In genomic region chr2:171347158-171347557, GRCh38 we compare ENCODE assay signal across 8 cellular contexts.
DNase-seq lines count a peak whose midpoint lies in the region; ATAC-seq and TF ChIP-seq lines count a peak whose summit lies in the region.

No MANE protein-coding gene starts in this region.

- in situ Hi-C loops in KBM-7 (cut with MboI; ENCODE audit: low pct_unique_long_range_greater_than_20kb, low sequenced_read_pairs) (no loop called here), transverse colon (cut with MboI; ENCODE audit: low pct_ligation_motif_present in 1 of 4, low pct_unique_long_range_greater_than_20kb in 1 of 4, low sequenced_read_pairs in 3 of 4) (no loop called here)

- no peak for DNase-seq in activated naive CD4-positive, alpha-beta T cell treated with anti-CD3 and anti-CD28 coated beads, Interleukin-2, amount 50 U/mL, for 72 hours (ENCODE audit: low spot score in 2 of 2)
- DNase-seq in activated naive CD4-positive, alpha-beta T cell treated with anti-CD3 and anti-CD28 coated beads, Interleukin-2, amount 10 ng/mL, durations not matched to agents 7 days and 5 days: no peak
- peak; percentile 20 for DNase-seq in KBM-7
- peak in 1 of 2 donors; percentile 58 for DNase-seq in fibroblast of lung (ENCODE audit: low read depth in 2 of 2)
- DNase-seq in transverse colon: no peak
- DNase-seq in WERI-Rb-1: no peak
- no peak for DNase-seq in stimulated activated CD4-positive, alpha-beta T cell treated with anti-CD3 and anti-CD28 coated beads, Interleukin-2, amount 100 ng/mL, for 48 hours
- no peak for DNase-seq in SW 1271 (lab: John Stamatoyannopoulos, UW)

- H3K27me3 ChIP-seq in fibroblast of lung (ENCODE audit: control insufficient read depth, insufficient read depth, low read length): no peaks in the 10 kb centered on the region
- H3K27me3 ChIP-seq in transverse colon: no peaks in the 10 kb centered on the region
- no peaks in the 10 kb centered on the region for H3K27me3 ChIP-seq in WERI-Rb-1 (ENCODE audit: insufficient read depth, low read depth, severe bottlenecking)

- H3K4me3 Mint-ChIP-seq in activated naive CD4-positive, alpha-beta T cell treated with anti-CD3 and anti-CD28 coated beads, Interleukin-2, amount 10 ng/mL, durations not matched to agents 7 days and 5 days: no peak overlapping the region

- H3K36me3 ChIP-seq in fibroblast of lung (ENCODE audit: control insufficient read depth, insufficient read depth, low read length): no peaks in the 10 kb centered on the region
- no peaks in the 10 kb centered on the region for H3K36me3 ChIP-seq in transverse colon
- H3K36me3 ChIP-seq in WERI-Rb-1: no peaks in the 10 kb centered on the region

- H4K20me1 ChIP-seq in fibroblast of lung (ENCODE audit: control insufficient read depth, extremely low read depth, insufficient read depth, low read length): no peaks in the 10 kb centered on the region

- peak overlapping the region; percentile 64 to 68 for H3K27ac Mint-ChIP-seq in activated naive CD4-positive, alpha-beta T cell treated with anti-CD3 and anti-CD28 coated beads, Interleukin-2, amount 50 U/mL, for 72 hours
- H3K27ac Mint-ChIP-seq in activated naive CD4-positive, alpha-beta T cell treated with anti-CD3 and anti-CD28 coated beads, Interleukin-2, amount 10 ng/mL, durations not matched to agents 7 days and 5 days: no peak overlapping the region

- peak overlapping the region; percentile 6 for H3K4me2 ChIP-seq in fibroblast of lung (ENCODE audit: extremely low read depth, insufficient read depth, low read length)

- TF ChIP-seq CTCF in fibroblast of lung (conservative IDR thresholded peaks at IDR 0.05 in 1 of 2, IDR thresholded peaks at IDR 0.05 in 1 of 2; ENCODE audit: low read depth in 1 of 2, low read length in 2 of 2) (no peak), transverse colon (IDR thresholded peaks at IDR 0.05) (no peak), WERI-Rb-1 (IDR thresholded peaks at IDR 0.05; ENCODE audit: low read depth, low read length) (no peak)

- peaks cover 0 to 6% of the 10 kb centered on the region in 2 donors for H3K9me3 Mint-ChIP-seq in activated naive CD4-positive, alpha-beta T cell treated with anti-CD3 and anti-CD28 coated beads, Interleukin-2, amount 50 U/mL, for 72 hours
- peaks cover 9% of the 10 kb centered on the region for H3K9me3 Mint-ChIP-seq in activated naive CD4-positive, alpha-beta T cell treated with anti-CD3 and anti-CD28 coated beads, Interleukin-2, amount 10 ng/mL, durations not matched to agents 7 days and 5 days

- no peaks in the 10 kb centered on the region for H3K9me3 ChIP-seq in fibroblast of lung (ENCODE audit: control insufficient read depth, insufficient read depth, low read depth, low read length)
- no peaks in the 10 kb centered on the region for H3K9me3 ChIP-seq in transverse colon
- no peaks in the 10 kb centered on the region for H3K9me3 ChIP-seq in WERI-Rb-1 (ENCODE audit: severe bottlenecking)

- TF ChIP-seq EP300 in transverse colon (IDR thresholded peaks at IDR 0.05; ENCODE audit: low read depth): no peak

- intact Hi-C loops in transverse colon (cut with DNase I; ENCODE audit: low total_unique reads): no loop called here

- no peak overlapping the region for H2AFZ ChIP-seq in fibroblast of lung (ENCODE audit: low read length)

- 0 to 24% methylated on average over 4 of the region's 4 CpGs for WGBS in transverse colon (ENCODE audit: low coverage in 1 of 2), 2 donors

- peaks cover under 1% of the 10 kb centered on the region for H3K4me1 Mint-ChIP-seq in activated naive CD4-positive, alpha-beta T cell treated with anti-CD3 and anti-CD28 coated beads, Interleukin-2, amount 10 ng/mL, durations not matched to agents 7 days and 5 days

- H3K4me1 ChIP-seq in fibroblast of lung (ENCODE audit: control insufficient read depth, extremely low read depth, insufficient read depth, low read length) (peaks cover 9% of the 10 kb centered on the region), transverse colon (peaks cover 6 to 36% (median 25%) of the 10 kb centered on the region in 4 donors)

- peak; percentile 68 to 83 for ATAC-seq in activated naive CD4-positive, alpha-beta T cell treated with anti-CD3 and anti-CD28 coated beads, Interleukin-2, amount 50 U/mL, for 72 hours

- H3K4me3 ChIP-seq in fibroblast of lung (replicated peaks in 1 of 4; ENCODE audit: control extremely low read depth in 1 of 4, insufficient read depth in 1 of 4, low read depth in 3 of 4, low read length in 4 of 4) (no peak overlapping the region), transverse colon (no peak overlapping the region), WERI-Rb-1 (ENCODE audit: low read depth, low read length) (no peak overlapping the region)

- CTCF ChIA-PET in activated naive CD4-positive, alpha-beta T cell treated with anti-CD3 and anti-CD28 coated beads, Interleukin-2, amount 10 ng/mL, durations not matched to agents 7 days and 5 days (lab: Charles Lee): interaction anchor here (1.3 to 1.5 kb wide), 3 partner anchors 69 to 374 kb away, joined by 4 to 11 read pairs (median 8); no protein-coding TSS in a partner anchor

- no peak for TF ChIP-seq POLR2A in transverse colon (IDR thresholded peaks at IDR 0.05)

- no peak overlapping the region for H3K9ac ChIP-seq in fibroblast of lung (ENCODE audit: insufficient read depth, low read length)

- peaks cover 6 to 19% of the 10 kb centered on the region in 2 donors for H3K36me3 Mint-ChIP-seq in activated naive CD4-positive, alpha-beta T cell treated with anti-CD3 and anti-CD28 coated beads, Interleukin-2, amount 50 U/mL, for 72 hours
- H3K36me3 Mint-ChIP-seq in activated naive CD4-positive, alpha-beta T cell treated with anti-CD3 and anti-CD28 coated beads, Interleukin-2, amount 10 ng/mL, durations not matched to agents 7 days and 5 days: no peaks in the 10 kb centered on the region

- no peaks in the 10 kb centered on the region for H3K27me3 Mint-ChIP-seq in activated naive CD4-positive, alpha-beta T cell treated with anti-CD3 and anti-CD28 coated beads, Interleukin-2, amount 10 ng/mL, durations not matched to agents 7 days and 5 days

- H3K27ac ChIP-seq in fibroblast of lung (ENCODE audit: insufficient read depth, low read length) (peak overlapping the region; percentile 34), transverse colon (peak overlapping the region; percentile 54 to 74 (median 59)), WERI-Rb-1 (no peak overlapping the region)

- no peaks in the 10 kb centered on the region for H3K79me2 ChIP-seq in fibroblast of lung (ENCODE audit: control insufficient read depth, insufficient read depth, low read length)
